25 cellular contexts compared by ENCODE assay signal in the genomic region with DNA sequence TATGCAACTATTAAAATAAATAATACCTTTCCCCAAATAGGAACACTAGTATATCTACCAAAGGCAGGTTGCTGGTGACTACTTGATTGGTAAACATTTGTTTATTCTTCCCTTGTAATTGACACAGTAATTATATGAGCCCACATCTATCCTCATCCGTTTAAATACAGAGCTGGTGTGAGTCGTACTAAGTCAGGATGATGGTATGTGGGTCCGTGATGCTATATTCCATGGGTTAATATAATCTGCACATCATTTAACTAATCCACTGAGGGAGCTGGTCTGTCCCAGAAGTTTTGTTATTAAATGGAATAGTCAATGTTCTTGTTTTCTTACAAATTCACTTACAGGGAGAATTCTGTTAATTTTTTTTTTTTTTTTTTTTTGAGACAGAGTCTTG.
"Had no signal": no experiment of that assay in that cellular context is flagged by ENCODE, and none has a peak within 500 bp of the region (broad histone marks: within the 10 kb centered on the region; RNA-seq: fewer than 3 reads in every experiment).

No MANE protein-coding gene starts in this region.

- ATAC-seq: activated CD8-positive, alpha-beta memory T cell treated with anti-CD3 and anti-CD28 coated beads, Interleukin-2, amount 10 ng/mL, durations not matched to agents 7 days and 5 days; activated CD8-positive, alpha-beta T cell treated with anti-CD3 and anti-CD28 coated beads for 36 hours; body of pancreas; foreskin keratinocyte; naive thymus-derived CD8-positive, alpha-beta T cell; stimulated activated naive CD8-positive, alpha-beta T cell treated with anti-CD3 and anti-CD28 coated beads, Interleukin-15, Interleukin-2, amounts not matched to agents 100 U/mL and 50 U/mL, for 24 hours had no signal

- H3K36me3 Mint-ChIP-seq: activated CD8-positive, alpha-beta memory T cell treated with anti-CD3 and anti-CD28 coated beads, Interleukin-2, amount 10 ng/mL, durations not matched to agents 7 days and 5 days; activated naive CD4-positive, alpha-beta T cell treated with anti-CD3 and anti-CD28 coated beads, Interleukin-2, amount 50 U/mL, for 24 hours; immature natural killer cell; mesothelial cell of epicardium; naive thymus-derived CD8-positive, alpha-beta T cell had no signal

- H3K4me1 Mint-ChIP-seq: activated CD4-positive, alpha-beta T cell treated with anti-CD3 and anti-CD28 coated beads, Interleukin-2, amount 10 ng/mL, durations not matched to agents 7 days and 5 days; activated naive CD4-positive, alpha-beta T cell treated with anti-CD3 and anti-CD28 coated beads, Interleukin-2, amount 50 U/mL, for 24 hours; immature natural killer cell; naive thymus-derived CD8-positive, alpha-beta T cell had no signal

- H3K4me3 Mint-ChIP-seq: activated CD4-positive, alpha-beta T cell treated with anti-CD3 and anti-CD28 coated beads, Interleukin-2, amount 10 ng/mL, durations not matched to agents 7 days and 5 days; activated CD8-positive, alpha-beta memory T cell treated with anti-CD3 and anti-CD28 coated beads, Interleukin-2, amount 10 ng/mL, durations not matched to agents 7 days and 5 days; activated CD8-positive, alpha-beta T cell treated with anti-CD3 and anti-CD28 coated beads for 36 hours; activated naive CD4-positive, alpha-beta T cell treated with anti-CD3 and anti-CD28 coated beads, Interleukin-2, amount 50 U/mL, for 24 hours; dendritic cell treated with granulocyte-macrophage colony-stimulating factor and Interleukin-4, amounts not matched to agents 40 ng/mL and 50 ng/mL, for 4 days; immature natural killer cell; mesothelial cell of epicardium; naive thymus-derived CD8-positive, alpha-beta T cell; neural progenitor cell had no signal

- H3K27ac ChIP-seq: foreskin keratinocyte, hepatocyte, neural progenitor cell, tibial artery, WERI-Rb-1 had no signal

- H3K27me3 Mint-ChIP-seq: activated CD4-positive, alpha-beta T cell treated with anti-CD3 and anti-CD28 coated beads, Interleukin-2, amount 10 ng/mL, durations not matched to agents 7 days and 5 days; activated CD8-positive, alpha-beta memory T cell treated with anti-CD3 and anti-CD28 coated beads, Interleukin-2, amount 10 ng/mL, durations not matched to agents 7 days and 5 days; activated CD8-positive, alpha-beta T cell treated with anti-CD3 and anti-CD28 coated beads for 36 hours; activated naive CD4-positive, alpha-beta T cell treated with anti-CD3 and anti-CD28 coated beads, Interleukin-2, amount 50 U/mL, for 24 hours; dendritic cell treated with granulocyte-macrophage colony-stimulating factor and Interleukin-4, amounts not matched to agents 40 ng/mL and 50 ng/mL, for 4 days had no signal

- H3K27ac Mint-ChIP-seq: activated CD4-positive, alpha-beta T cell treated with anti-CD3 and anti-CD28 coated beads, Interleukin-2, amount 10 ng/mL, durations not matched to agents 7 days and 5 days; activated CD8-positive, alpha-beta memory T cell treated with anti-CD3 and anti-CD28 coated beads, Interleukin-2, amount 10 ng/mL, durations not matched to agents 7 days and 5 days; activated CD8-positive, alpha-beta T cell treated with anti-CD3 and anti-CD28 coated beads for 36 hours; activated naive CD4-positive, alpha-beta T cell treated with anti-CD3 and anti-CD28 coated beads, Interleukin-2, amount 50 U/mL, for 24 hours; dendritic cell treated with granulocyte-macrophage colony-stimulating factor and Interleukin-4, amounts not matched to agents 40 ng/mL and 50 ng/mL, for 4 days; immature natural killer cell; mesothelial cell of epicardium; naive thymus-derived CD8-positive, alpha-beta T cell; progenitor cell of endocrine pancreas had no signal

- H3K9me3 Mint-ChIP-seq: activated CD4-positive, alpha-beta T cell treated with anti-CD3 and anti-CD28 coated beads, Interleukin-2, amount 10 ng/mL, durations not matched to agents 7 days and 5 days; activated CD8-positive, alpha-beta T cell treated with anti-CD3 and anti-CD28 coated beads for 36 hours; activated naive CD4-positive, alpha-beta T cell treated with anti-CD3 and anti-CD28 coated beads, Interleukin-2, amount 50 U/mL, for 24 hours; dendritic cell treated with granulocyte-macrophage colony-stimulating factor and Interleukin-4, amounts not matched to agents 40 ng/mL and 50 ng/mL, for 4 days; immature natural killer cell; mesothelial cell of epicardium; naive thymus-derived CD8-positive, alpha-beta T cell had no signal

- H3K4me3 ChIP-seq: body of pancreas, hepatocyte, left ventricle myocardium inferior, neural progenitor cell, tibial artery had no signal

- H3K36me3 ChIP-seq: left ventricle myocardium inferior, neural progenitor cell, tibial artery, WERI-Rb-1 had no signal

- DNase-seq: activated CD4-positive, alpha-beta T cell treated with anti-CD3 and anti-CD28 coated beads, Interleukin-2, amount 10 ng/mL, durations not matched to agents 7 days and 5 days; activated CD4-positive, CD25-positive, alpha-beta regulatory T cell treated with anti-CD3 and anti-CD28 coated beads, Interleukin-2, amount 50 U/mL, for 72 hours; activated CD8-positive, alpha-beta memory T cell treated with anti-CD3 and anti-CD28 coated beads, Interleukin-2, amount 10 ng/mL, durations not matched to agents 7 days and 5 days; activated CD8-positive, alpha-beta T cell treated with anti-CD3 and anti-CD28 coated beads for 36 hours; activated gamma-delta T cell treated with Interleukin-2 at 50 U/mL for 16 hours; activated T-cell treated with anti-CD3 and anti-CD28 coated beads for 4 hours; body of pancreas; effector CD4-positive, alpha-beta T cell; erythroblast; foreskin keratinocyte; glutamatergic neuron; immature natural killer cell; left ventricle myocardium inferior; naive thymus-derived CD8-positive, alpha-beta T cell; stimulated activated CD4-positive, alpha-beta T cell treated with anti-CD3 and anti-CD28 coated beads, Interleukin-4, amount 100 ng/mL, for 4 hours; stimulated activated naive CD8-positive, alpha-beta T cell treated with anti-CD3 and anti-CD28 coated beads, Interleukin-15, Interleukin-2, amounts not matched to agents 100 U/mL and 50 U/mL, for 24 hours; substantia nigra; tibial artery; WERI-Rb-1 had no signal

- H3K9me3 ChIP-seq: body of pancreas, left ventricle myocardium inferior, tibial artery had no signal

- H3K4me1 ChIP-seq: foreskin keratinocyte had no signal

- H3K27me3 ChIP-seq: body of pancreas, foreskin keratinocyte, hepatocyte, neural progenitor cell, tibial artery had no signal
